Comparison of ENCODE assay signal across 9 cellular contexts in genomic region chr18:3869848-3870247, GRCh38.
A peak's percentile ranks its signal among the peaks of the same experiment; 100 is the strongest.
DNase-seq lines count a peak whose midpoint lies in the region; ATAC-seq, FAIRE-seq and TF ChIP-seq lines count a peak whose summit lies in the region.
"Had no signal": no experiment of that assay in that cellular context is flagged by ENCODE, and none has a peak within 500 bp of the region (broad histone marks: within the 10 kb centered on the region; RNA-seq: fewer than 3 reads in every experiment).

No MANE protein-coding gene starts in this region.

- H3K27me3 ChIP-seq in Caco-2 (replicated peaks; ENCODE audit: control insufficient read depth, insufficient read depth, low read length) = no peaks in the 10 kb centered on the region; the same call in 1 of the 2 replicates

- no peak overlapping the region for H3K27ac Mint-ChIP-seq in Caco-2 (ENCODE audit: unreplicated experiment)

- TF ChIP-seq CTCF in Caco-2 (IDR thresholded peaks at IDR 0.05; ENCODE audit: insufficient read depth in 1 of 2, low read depth in 1 of 2, low read length in 1 of 2, severe bottlenecking in 1 of 2, unreplicated experiment in 1 of 2) (peak; percentile 42 to 49), foreskin fibroblast (IDR thresholded peaks at IDR 0.05; ENCODE audit: low read depth, low read length) (peak; percentile 24)

- CTCF ChIA-PET in Caco-2 (lab: Charles Lee) = interaction anchor here (0.5 to 2.8 kb wide), 11 partner anchors 11 to 216 kb away, joined by 3 to 35 read pairs (median 3); no protein-coding TSS in a partner anchor

- no peak for FAIRE-seq in frontal cortex (lab: Jason Lieb, UNC)
- FAIRE-seq: endometrium had no signal

- peaks cover 27% of the 10 kb centered on the region for H3K27me3 Mint-ChIP-seq in Caco-2 (ENCODE audit: insufficient read depth, unreplicated experiment)

- H3K4me3 Mint-ChIP-seq in Caco-2 (ENCODE audit: unreplicated experiment) = no peak overlapping the region

- ATAC-seq in GM21360 (IDR thresholded peaks at IDR 0.05; ENCODE audit: unreplicated experiment) = no peak

- no peak overlapping the region for H3K4me3 ChIP-seq in Caco-2 (ENCODE audit: low read depth, low read length)
- H3K4me3 ChIP-seq in foreskin fibroblast (ENCODE audit: low read depth in 1 of 2, low read length in 2 of 2) = no peak overlapping the region

- no peaks in the 10 kb centered on the region for H3K36me3 Mint-ChIP-seq in Caco-2 (ENCODE audit: insufficient read depth, unreplicated experiment)

- no peaks in the 10 kb centered on the region for H3K4me1 ChIP-seq in Caco-2

- no peaks in the 10 kb centered on the region for H3K9me3 ChIP-seq in Caco-2

- H3K9me3 Mint-ChIP-seq in Caco-2 (ENCODE audit: unreplicated experiment) = no peaks in the 10 kb centered on the region

- DNase-seq in Caco-2 = peak in 1 of 2 experiments; percentile 46
- DNase-seq in RKO (ENCODE audit: low spot score) = peak; percentile 50
- peak; percentile 9 to 55 for DNase-seq in foreskin fibroblast
- peak; percentile 6 for DNase-seq in smooth muscle cell of the brain vasculature (ENCODE audit: low read depth, low spot score)
- DNase-seq in activated CD8-positive, alpha-beta memory T cell treated with anti-CD3 and anti-CD28 coated beads, Interleukin-2, amount 50 U/mL, for 48 hours = no peak
- no peak for DNase-seq in frontal cortex (ENCODE audit: low spot score in 2 of 2)

- TF ChIP-seq EP300 in Ishikawa (IDR thresholded peaks at IDR 0.05; ENCODE audit: borderline replicate concordance) = no peak

- BruUV-seq in Caco-2 (replicated peaks; lab: Mats Ljungman, UMichigan) = no TSS peak

- TF ChIP-seq RAD21 in Ishikawa (IDR thresholded peaks at IDR 0.05; ENCODE audit: low read depth) = peak; percentile 86

- POLR2A ChIA-PET in Caco-2 (lab: Charles Lee) = no interaction called here

- H3K4me1 Mint-ChIP-seq in Caco-2 (ENCODE audit: low read depth, unreplicated experiment) = peaks cover 7% of the 10 kb centered on the region

- H3K36me3 ChIP-seq in Caco-2 (ENCODE audit: control insufficient read depth, insufficient read depth, low read length) = no peaks in the 10 kb centered on the region

- intact Hi-C loops in Caco-2 (cut with micrococcal nuclease; ENCODE audit: unreplicated experiment) = loop anchor here (1.0 to 2.0 kb wide), 4 partner anchors 99 to 589 kb away; no protein-coding TSS in a partner anchor

TF ChIP-seq in Ishikawa, 13 proteins besides CTCF, POLR2A, EP300 and RAD21:
- TF ChIP-seq TCF12 (IDR thresholded peaks at IDR 0.05; ENCODE audit: low read depth) (no peak), TAF1 (IDR thresholded peaks at IDR 0.05; ENCODE audit: low read depth) (no peak), CREB1 (IDR thresholded peaks at IDR 0.05; ENCODE audit: low read depth) (no peak), YY1 (IDR thresholded peaks at IDR 0.05; ENCODE audit: low read depth) (no peak), EGR1 (IDR thresholded peaks at IDR 0.05) (no peak), CEBPB (IDR thresholded peaks at IDR 0.05) (no peak), TEAD4 (IDR thresholded peaks at IDR 0.05) (no peak), FOXM1 (IDR thresholded peaks at IDR 0.05; ENCODE audit: borderline replicate concordance, low read depth) (no peak), ZBTB7A (IDR thresholded peaks at IDR 0.05; ENCODE audit: low read depth) (no peak), USF1 (IDR thresholded peaks at IDR 0.05) (no peak), NFIC (IDR thresholded peaks at IDR 0.05) (no peak), REST (IDR thresholded peaks at IDR 0.05; ENCODE audit: low read depth) (no peak)
- TF ChIP-seq, protein P1, sequence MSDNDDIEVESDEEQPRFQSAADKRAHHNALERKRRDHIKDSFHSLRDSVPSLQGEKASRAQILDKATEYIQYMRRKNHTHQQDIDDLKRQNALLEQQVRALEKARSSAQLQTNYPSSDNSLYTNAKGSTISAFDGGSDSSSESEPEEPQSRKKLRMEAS (IDR thresholded peaks at IDR 0.05) = no peak

Comparison
In these comparisons a context has a peak if more than half of its experiments do, and no peak if none do; other contexts are left out.
1. DNase-seq: peak in RKO (single experiment), foreskin fibroblast (2 of 2) and smooth muscle cell of the brain vasculature (single experiment); none in activated CD8-positive, alpha-beta memory T cell treated with anti-CD3 and anti-CD28 coated beads, Interleukin-2, amount 50 U/mL, for 48 hours (single experiment) and frontal cortex (0 of 2).